22 cellular contexts compared by ENCODE assay signal in genomic region chr2:156125018-156125417, GRCh38.
"Had no signal": no experiment of that assay in that cellular context is flagged by ENCODE, and none has a peak within 500 bp of the region (broad histone marks: within the 10 kb centered on the region; RNA-seq: fewer than 3 reads in every experiment).

No MANE protein-coding gene starts in this region.

- H3K27me3 ChIP-seq: brain microvascular endothelial cell had no signal

- H3K4me3 Mint-ChIP-seq: activated CD4-positive, alpha-beta T cell treated with anti-CD3 and anti-CD28 coated beads, Interleukin-2, amount 10 ng/mL, durations not matched to agents 24 days and 14 days; activated naive CD8-positive, alpha-beta T cell treated with anti-CD3 and anti-CD28 coated beads for 36 hours; central memory CD8-positive, alpha-beta T cell; effector memory CD8-positive, alpha-beta T cell; memory B cell; natural killer cell had no signal

- H3K4me1 ChIP-seq: heart left ventricle had no signal

- H3K27ac Mint-ChIP-seq: activated CD4-positive, alpha-beta T cell treated with anti-CD3 and anti-CD28 coated beads, Interleukin-2, amount 10 ng/mL, durations not matched to agents 24 days and 14 days; activated naive CD8-positive, alpha-beta T cell treated with anti-CD3 and anti-CD28 coated beads for 36 hours; effector memory CD8-positive, alpha-beta T cell; memory B cell; natural killer cell had no signal

- H3K36me3 Mint-ChIP-seq: activated naive CD8-positive, alpha-beta T cell treated with anti-CD3 and anti-CD28 coated beads for 36 hours; memory B cell; natural killer cell had no signal

- H3K9me3 Mint-ChIP-seq: central memory CD8-positive, alpha-beta T cell; effector memory CD8-positive, alpha-beta T cell had no signal

- H3K27ac ChIP-seq: brain microvascular endothelial cell, epithelial cell of prostate, heart left ventricle, thoracic aorta had no signal

- H3K36me3 ChIP-seq: brain microvascular endothelial cell, heart left ventricle, thoracic aorta had no signal

- H3K4me1 Mint-ChIP-seq: activated CD4-positive, alpha-beta T cell treated with anti-CD3 and anti-CD28 coated beads, Interleukin-2, amount 10 ng/mL, durations not matched to agents 24 days and 14 days; activated naive CD8-positive, alpha-beta T cell treated with anti-CD3 and anti-CD28 coated beads for 36 hours; central memory CD8-positive, alpha-beta T cell; natural killer cell had no signal

- H3K27me3 Mint-ChIP-seq: activated CD4-positive, alpha-beta T cell treated with anti-CD3 and anti-CD28 coated beads, Interleukin-2, amount 10 ng/mL, durations not matched to agents 24 days and 14 days; activated naive CD8-positive, alpha-beta T cell treated with anti-CD3 and anti-CD28 coated beads for 36 hours had no signal

- DNase-seq: activated CD4-positive, alpha-beta T cell treated with anti-CD3 and anti-CD28 coated beads, Interleukin-2, amount 10 ng/mL, durations not matched to agents 24 days and 14 days; activated CD4-positive, CD25-positive, alpha-beta regulatory T cell; activated CD8-positive, alpha-beta memory T cell treated with anti-CD3 and anti-CD28 coated beads, Interleukin-2, amount 50 U/mL, for 48 hours; activated gamma-delta T cell treated with Interleukin-2 at 50 U/mL for 16 hours; activated naive CD8-positive, alpha-beta T cell treated with anti-CD3 and anti-CD28 coated beads for 36 hours; brain microvascular endothelial cell; cortex of kidney; effector memory CD8-positive, alpha-beta T cell; foreskin melanocyte; heart left ventricle; kidney; left ventricle myocardium superior; natural killer cell; posterior cingulate gyrus; retina; stimulated activated CD4-positive, alpha-beta T cell treated with anti-CD3 and anti-CD28 coated beads, Interleukin-12 subunit alpha, Interleukin-12 subunit beta, amount 100 ng/mL, for 4 hours; stimulated activated CD4-positive, alpha-beta T cell treated with anti-CD3 and anti-CD28 coated beads, Interleukin-2, amount 100 ng/mL, for 24 hours; T-helper 2 cell had no signal

- H3K4me3 ChIP-seq: heart left ventricle, thoracic aorta had no signal
